In the genomic region with DNA sequence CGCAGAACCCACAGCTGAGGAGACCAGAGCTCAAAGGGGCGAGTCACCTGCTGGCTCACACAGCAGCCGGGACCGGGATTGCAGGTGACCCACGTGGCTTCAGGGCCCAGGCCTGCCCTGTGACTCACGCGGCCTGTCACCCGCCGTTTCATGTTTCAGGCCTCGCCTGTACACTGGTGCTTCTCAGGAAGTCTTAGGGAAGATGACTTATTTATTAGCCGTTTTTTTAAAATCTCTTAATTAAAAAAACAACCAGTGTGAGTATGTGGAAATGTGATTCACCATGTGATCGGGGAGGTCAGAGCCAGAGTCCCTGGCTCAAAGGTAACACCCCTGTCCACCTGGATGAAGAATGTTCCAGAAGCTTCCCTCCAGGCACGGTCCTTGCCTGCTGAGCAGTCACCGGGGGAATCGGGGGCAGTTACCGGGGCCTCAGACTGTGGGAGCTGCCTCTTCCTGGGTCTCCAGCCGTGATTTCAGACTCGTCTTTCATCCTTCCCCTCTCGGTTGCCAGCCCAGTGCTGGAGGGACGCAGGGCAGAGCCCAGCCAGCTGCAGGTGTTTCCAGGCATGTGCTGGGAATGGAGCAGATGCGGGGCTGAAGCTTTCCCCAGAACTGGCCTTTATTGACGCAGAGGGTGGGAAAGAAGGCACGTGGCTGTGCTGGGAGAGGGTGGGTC, we compare ENCODE assay signal across 8 cellular contexts. TPM values are rescaled to one million over a fixed set of nuclear protein-coding genes. Genes with fewer than 3 reads are reported as not detected.
DNase-seq lines count a peak whose midpoint lies in the region; ATAC-seq and TF ChIP-seq lines count a peak whose summit lies in the region.

No MANE protein-coding gene starts in this region.

- no peaks in the 10 kb centered on the region for H3K36me3 Mint-ChIP-seq in activated naive CD8-positive, alpha-beta T cell treated with anti-CD3 and anti-CD28 coated beads for 36 hours

- H3K27ac Mint-ChIP-seq in activated naive CD8-positive, alpha-beta T cell treated with anti-CD3 and anti-CD28 coated beads for 36 hours: no peak overlapping the region

- peak; percentile 28 for DNase-seq in AG04449 (ENCODE audit: low read depth, low spot score)
- DNase-seq in HuH-7.5 (ENCODE audit: low spot score): peak; percentile 67
- DNase-seq in activated naive CD8-positive, alpha-beta T cell treated with anti-CD3 and anti-CD28 coated beads for 36 hours: peak; percentile 25
- DNase-seq in islet precursor cell: peak; percentile 95
- peak; percentile 40 for DNase-seq in stimulated activated CD4-positive, alpha-beta T cell treated with anti-CD3 and anti-CD28 coated beads, Interleukin-4, amount 100 ng/mL, for 1 hour
- DNase-seq in hippocampal formation (lab: John Stamatoyannopoulos, UW): no peak

- peaks cover 17% of the 10 kb centered on the region for H3K4me1 Mint-ChIP-seq in activated naive CD8-positive, alpha-beta T cell treated with anti-CD3 and anti-CD28 coated beads for 36 hours

- POLR2A ChIA-PET in AG04449 (lab: Yijun Ruan, JAX): interaction anchor here (1.3 kb wide), 1 partner anchor 38 kb away, joined by 3 read pairs; no protein-coding TSS in a partner anchor

- H3K4me3 ChIP-seq in AG04449 (ENCODE audit: low read depth, low read length): no peak overlapping the region

- CTCF ChIA-PET in AG04449 (lab: Yijun Ruan, JAX): interaction anchor here (3.0 kb wide), 1 partner anchor 11 kb away, joined by 13 read pairs; no protein-coding TSS in a partner anchor

- H3K4me3 Mint-ChIP-seq in activated naive CD8-positive, alpha-beta T cell treated with anti-CD3 and anti-CD28 coated beads for 36 hours: no peak overlapping the region

- no peaks in the 10 kb centered on the region for H3K27me3 Mint-ChIP-seq in activated naive CD8-positive, alpha-beta T cell treated with anti-CD3 and anti-CD28 coated beads for 36 hours

- no peak for TF ChIP-seq CTCF in AG04449 (IDR thresholded peaks at IDR 0.05; ENCODE audit: insufficient read depth, low read length, missing control alignments)

- ATAC-seq in HG03439 (IDR thresholded peaks at IDR 0.05; ENCODE audit: unreplicated experiment) (no peak), GM18519 (IDR thresholded peaks at IDR 0.05; ENCODE audit: low FRiP score, unreplicated experiment) (no peak)

- no peaks in the 10 kb centered on the region for H3K9me3 Mint-ChIP-seq in activated naive CD8-positive, alpha-beta T cell treated with anti-CD3 and anti-CD28 coated beads for 36 hours

RNA-seq across cellular contexts. Expression of a gene that starts 49.3 kb away (rescaled TPM):
- 10 to 100 TPM; 28.1 to 29.7 TPM for total RNA-seq in activated naive CD8-positive, alpha-beta T cell treated with anti-CD3 and anti-CD28 coated beads for 36 hours

Comparison
In these comparisons a context has a peak if more than half of its experiments do, and no peak if none do; other contexts are left out.
1. DNase-seq: peak in AG04449 (single experiment), HuH-7.5 (single experiment), activated naive CD8-positive, alpha-beta T cell treated with anti-CD3 and anti-CD28 coated beads for 36 hours (single experiment), islet precursor cell (single experiment) and stimulated activated CD4-positive, alpha-beta T cell treated with anti-CD3 and anti-CD28 coated beads, Interleukin-4, amount 100 ng/mL, for 1 hour (single experiment); none in hippocampal formation (0 of 2).